Comparison of ENCODE assay signal across 13 cellular contexts in the genomic region with DNA sequence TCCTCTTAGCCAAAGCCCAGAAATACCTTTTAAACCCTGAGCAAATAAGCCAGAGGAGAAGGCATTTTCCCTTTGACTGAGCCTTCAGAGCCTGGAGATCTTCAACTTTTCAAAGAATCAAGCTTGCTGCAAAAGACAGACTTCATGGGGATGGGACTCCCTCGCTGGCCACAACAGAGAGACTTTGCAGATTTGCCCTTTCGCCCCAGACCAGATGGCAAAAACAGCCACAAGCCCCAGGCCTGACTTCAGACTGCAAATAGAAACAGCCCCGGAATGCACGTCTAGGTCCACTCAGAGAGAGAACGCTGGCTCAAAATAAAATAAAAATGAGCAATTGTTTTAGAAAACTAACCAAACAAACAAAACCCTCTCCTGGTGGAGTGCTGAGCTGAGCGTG.
"Had no signal": no experiment of that assay in that cellular context is flagged by ENCODE, and none has a peak within 500 bp of the region (broad histone marks: within the 10 kb centered on the region; RNA-seq: fewer than 3 reads in every experiment).

No MANE protein-coding gene starts in this region.

- ATAC-seq: activated CD8-positive, alpha-beta memory T cell treated with anti-CD3 and anti-CD28 coated beads, Interleukin-2, amount 10 ng/mL, durations not matched to agents 7 days and 5 days; activated T-cell treated with anti-CD3 and anti-CD28 coated beads, Interleukin-2, amount 50 U/mL, for 4 hours; left colon; stimulated activated memory B cell treated with anti-CD40 and anti-IgM and Interleukin-4, amounts not matched to agents 10 μg/mL and 1 μg/mL and 100 μg/mL, for 72 hours; T-helper 17 cell had no signal

- H3K27ac ChIP-seq: colonic mucosa, right atrium auricular region had no signal

- H3K27ac Mint-ChIP-seq: activated CD8-positive, alpha-beta memory T cell treated with anti-CD3 and anti-CD28 coated beads, Interleukin-2, amount 10 ng/mL, durations not matched to agents 7 days and 5 days; activated naive CD8-positive, alpha-beta T cell; stimulated activated memory B cell treated with anti-CD40 and anti-IgM and Interleukin-4, amounts not matched to agents 10 μg/mL and 1 μg/mL and 100 μg/mL, for 72 hours; T-helper 17 cell had no signal

- H3K4me3 Mint-ChIP-seq: activated CD8-positive, alpha-beta memory T cell treated with anti-CD3 and anti-CD28 coated beads, Interleukin-2, amount 10 ng/mL, durations not matched to agents 7 days and 5 days; activated naive CD8-positive, alpha-beta T cell; activated T-cell treated with anti-CD3 and anti-CD28 coated beads, Interleukin-2, amount 50 U/mL, for 4 hours; stimulated activated memory B cell treated with anti-CD40 and anti-IgM and Interleukin-4, amounts not matched to agents 10 μg/mL and 1 μg/mL and 100 μg/mL, for 72 hours; T-helper 17 cell had no signal

- H3K4me1 ChIP-seq: colonic mucosa had no signal

- H3K27me3 ChIP-seq: colonic mucosa, right atrium auricular region, tibial artery had no signal

- H3K36me3 ChIP-seq: colonic mucosa, right atrium auricular region, tibial artery had no signal

- H3K36me3 Mint-ChIP-seq: activated CD8-positive, alpha-beta memory T cell treated with anti-CD3 and anti-CD28 coated beads, Interleukin-2, amount 10 ng/mL, durations not matched to agents 7 days and 5 days; activated naive CD8-positive, alpha-beta T cell; stimulated activated memory B cell treated with anti-CD40 and anti-IgM and Interleukin-4, amounts not matched to agents 10 μg/mL and 1 μg/mL and 100 μg/mL, for 72 hours had no signal

- DNase-seq: activated CD4-positive, alpha-beta T cell treated with anti-CD3 and anti-CD28 coated beads, Interleukin-2, amount 50 U/mL, for 4 hours; activated CD8-positive, alpha-beta memory T cell treated with anti-CD3 and anti-CD28 coated beads, Interleukin-2, amount 10 ng/mL, durations not matched to agents 7 days and 5 days; activated effector memory CD4-positive, alpha-beta T cell treated with anti-CD3 and anti-CD28 coated beads, Interleukin-2, amount 50 U/mL, for 16 hours; activated T-cell treated with anti-CD3 and anti-CD28 coated beads, Interleukin-2, amount 50 U/mL, for 4 hours; amygdala; colonic mucosa; hypothalamus; left colon; T-helper 17 cell; tibial artery had no signal

- H3K9me3 Mint-ChIP-seq: activated T-cell treated with anti-CD3 and anti-CD28 coated beads, Interleukin-2, amount 50 U/mL, for 4 hours; stimulated activated memory B cell treated with anti-CD40 and anti-IgM and Interleukin-4, amounts not matched to agents 10 μg/mL and 1 μg/mL and 100 μg/mL, for 72 hours had no signal

- H3K4me3 ChIP-seq: colonic mucosa, right atrium auricular region, tibial artery had no signal
